ENCODE assay signal across 11 cellular contexts in the genomic region with DNA sequence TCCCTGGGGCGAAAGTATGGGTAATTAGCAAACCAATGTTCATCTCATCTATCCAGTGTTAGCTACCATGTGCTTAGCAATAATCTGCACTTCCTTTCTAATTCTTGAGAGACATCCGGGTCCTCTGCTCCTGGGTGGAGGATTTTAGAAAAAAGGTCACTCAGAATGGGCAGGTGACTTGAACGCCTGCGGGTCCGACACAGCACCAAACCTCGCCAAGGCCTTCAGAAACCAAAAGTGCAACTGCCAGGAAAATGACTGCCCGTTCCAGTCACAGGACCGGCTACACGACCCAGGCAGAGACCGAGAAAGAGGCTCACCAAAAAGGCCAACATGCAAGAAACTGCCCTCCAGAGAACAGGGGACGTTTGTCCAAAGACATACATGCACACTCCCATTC.
"Had no signal": no experiment of that assay in that cellular context is flagged by ENCODE, and none has a peak within 500 bp of the region (broad histone marks: within the 10 kb centered on the region; RNA-seq: fewer than 3 reads in every experiment).

No MANE protein-coding gene starts in this region.

- H3K4me3 ChIP-seq: GM23248, GM23338, HAP-1 had no signal

- H3K36me3 ChIP-seq: HAP-1 had no signal

- H3K4me1 ChIP-seq: HAP-1 had no signal

- H3K4me1 Mint-ChIP-seq: GM23338 had no signal

- H3K4me2 ChIP-seq: GM23338 had no signal

- H3K27ac Mint-ChIP-seq: GM23338, H9, HFFc6 had no signal

- DNase-seq: GM23248, GOT3, H7, H9, HCEC 1CT, HFFc6 had no signal

- H3K9ac ChIP-seq: GM23248 had no signal

- ATAC-seq: GM23338, HCT116 had no signal

- H3K4me3 Mint-ChIP-seq: GM23338, H9, HFFc6 had no signal

- FAIRE-seq: H1, H54 had no signal

- H2AFZ ChIP-seq: GM23248, GM23338 had no signal

- H3K27ac ChIP-seq: GM23248 had no signal

- H3K9me3 ChIP-seq: HAP-1 had no signal
